ENCODE assay signal across 6 cellular contexts in genomic region chr14:64539186-64539552, GRCh38. TPM values are rescaled to one million over a fixed set of nuclear protein-coding genes. Genes with fewer than 3 reads are reported as not detected.
DNase-seq lines count a peak whose midpoint lies in the region; ATAC-seq and TF ChIP-seq lines count a peak whose summit lies in the region.

No MANE protein-coding gene starts in this region.

- H3K4me1 Mint-ChIP-seq in CD4-positive, alpha-beta T cell (ENCODE audit: low read depth), result peaks cover 43% of the 10 kb centered on the region
- H3K4me1 Mint-ChIP-seq in memory B cell, result peaks cover 14% of the 10 kb centered on the region

- no peaks in the 10 kb centered on the region for H3K27me3 ChIP-seq in CD4-positive, alpha-beta T cell (ENCODE audit: control insufficient read depth, insufficient read depth, low read length)

- POLR2A ChIA-PET in CD4-positive, alpha-beta T cell (lab: Charles Lee), result interaction anchor here (5.3 kb wide), 1 partner anchor 36 kb away, joined by 67 read pairs; the partner anchor contains the start of genes ZBTB1 and ZBTB25

- peak overlapping the region; percentile 78 for H3K27ac Mint-ChIP-seq in CD4-positive, alpha-beta T cell
- peak overlapping the region; percentile 92 for H3K27ac Mint-ChIP-seq in memory B cell

- CTCF ChIA-PET in CD4-positive, alpha-beta T cell (lab: Charles Lee), result interaction anchor here (1.0 kb wide), 1 partner anchor 9 kb away, joined by 3 read pairs; no protein-coding TSS in a partner anchor

- ATAC-seq in CD4-positive, alpha-beta T cell (ENCODE audit: poor library complexity), result no peak
- ATAC-seq in memory B cell (ENCODE audit: low read depth), result no peak
- no peak for ATAC-seq in HG03460 (IDR thresholded peaks at IDR 0.05; ENCODE audit: unreplicated experiment)

- H3K36me3 Mint-ChIP-seq in CD4-positive, alpha-beta T cell (ENCODE audit: low read depth), result peaks cover 6% of the 10 kb centered on the region
- peaks cover 4% of the 10 kb centered on the region for H3K36me3 Mint-ChIP-seq in memory B cell

- H3K9me3 ChIP-seq in CD4-positive, alpha-beta T cell (ENCODE audit: control insufficient read depth, low read length), result no peaks in the 10 kb centered on the region

- H3K9me3 Mint-ChIP-seq in CD4-positive, alpha-beta T cell, result no peaks in the 10 kb centered on the region
- H3K9me3 Mint-ChIP-seq in memory B cell, result peaks cover 1% of the 10 kb centered on the region

- intact Hi-C loops in CD4-positive, alpha-beta T cell (cut with DNase I, micrococcal nuclease), result loop anchor here in 1 of 2 experiments (2.0 to 10.0 kb wide), 2 partner anchors 32 to 226 kb away; no protein-coding TSS in a partner anchor

- peaks cover 6% of the 10 kb centered on the region for H3K27me3 Mint-ChIP-seq in CD4-positive, alpha-beta T cell
- no peaks in the 10 kb centered on the region for H3K27me3 Mint-ChIP-seq in memory B cell

- no peak for TF ChIP-seq CTCF in CD4-positive, alpha-beta T cell (IDR thresholded peaks at IDR 0.05)
- TF ChIP-seq CTCF in VCaP (conservative IDR thresholded peaks at IDR 0.05), result no peak

- H3K4me3 Mint-ChIP-seq in CD4-positive, alpha-beta T cell, result peak overlapping the region; percentile 98
- H3K4me3 Mint-ChIP-seq in memory B cell, result peak overlapping the region; percentile 97

- DNase-seq in CD4-positive, alpha-beta T cell, result no peak
- DNase-seq in memory B cell (ENCODE audit: low spot score in 2 of 2), result no peak
- no peak for DNase-seq in caudate nucleus (lab: John Stamatoyannopoulos, UW)
- no peak for DNase-seq in NCI-H446 (lab: John Stamatoyannopoulos, UW)

- H3K27ac ChIP-seq in CD4-positive, alpha-beta T cell (ENCODE audit: low read depth, low read length), result no peak overlapping the region
- H3K27ac ChIP-seq in VCaP (peak overlapping the region; percentile 68), caudate nucleus (ENCODE audit: low read depth, low read length) (no peak overlapping the region)

RNA-seq across cellular contexts. Expression of gene HSPA2, which starts 1.4 kb away (rescaled TPM):
- 1 to 10 TPM; 1.5 to 1.9 TPM for total RNA-seq in CD4-positive, alpha-beta T cell

RNA-seq across cellular contexts. Expression of gene PPP1R36, which starts 10.6 kb away (rescaled TPM):
- total RNA-seq in CD4-positive, alpha-beta T cell, result not detected

RNA-seq across cellular contexts. Expression of gene ZBTB1, which starts 34.6 kb away (rescaled TPM):
- 100 to 1,000 TPM; 146 to 147 TPM for total RNA-seq in CD4-positive, alpha-beta T cell

RNA-seq across cellular contexts. Expression of gene ZBTB25, which starts 35.5 kb away (rescaled TPM):
- 10 to 100 TPM; 56.8 to 58.1 TPM for total RNA-seq in CD4-positive, alpha-beta T cell
